In genomic region chr19:14516048-14516534, GRCh38 we compare ENCODE assay signal across 9 cellular contexts. TPM values are rescaled to one million over a fixed set of nuclear protein-coding genes. Genes with fewer than 3 reads are reported as not detected.
DNase-seq lines count a peak whose midpoint lies in the region; TF ChIP-seq lines count a peak whose summit lies in the region.
"Had no signal": no experiment of that assay in that cellular context is flagged by ENCODE, and none has a peak within 500 bp of the region (broad histone marks: within the 10 kb centered on the region; RNA-seq: fewer than 3 reads in every experiment).

No MANE protein-coding gene starts in this region.

- CTCF ChIA-PET in RWPE1 (lab: Yijun Ruan, JAX), result interaction anchor here (0.5 to 1.9 kb wide), 5 partner anchors 8 to 41 kb away, joined by 3 to 7 read pairs (median 3); no protein-coding TSS in a partner anchor

- H3K36me3 Mint-ChIP-seq in progenitor cell of endocrine pancreas (ENCODE audit: insufficient read depth), result peaks cover 20% of the 10 kb centered on the region

- peaks cover 10 to 22% of the 10 kb centered on the region in 2 donors for H3K36me3 ChIP-seq in esophagus (ENCODE audit: control insufficient read depth in 2 of 2, insufficient read depth in 2 of 2, low read length in 1 of 2)

- peak overlapping the region; percentile 91 for H3K4me3 Mint-ChIP-seq in progenitor cell of endocrine pancreas (ENCODE audit: low read depth)

- no peaks in the 10 kb centered on the region for H3K9me3 ChIP-seq in esophagus (ENCODE audit: control insufficient read depth in 2 of 2, insufficient read depth in 1 of 2, low read depth in 1 of 2, low read length in 1 of 2)

- no peaks in the 10 kb centered on the region for H3K27me3 Mint-ChIP-seq in progenitor cell of endocrine pancreas

- peaks cover 31% of the 10 kb centered on the region for H3K4me1 Mint-ChIP-seq in progenitor cell of endocrine pancreas (ENCODE audit: low read depth)

- H3K4me1 ChIP-seq in esophagus (ENCODE audit: control insufficient read depth in 2 of 2, insufficient read depth in 2 of 2, low read length in 1 of 2), result peaks cover 3 to 6% of the 10 kb centered on the region in 2 donors

- in situ Hi-C loops in G401 (cut with HindIII; ENCODE audit: low sequenced_read_pairs), result no loop called here

- H3K9me3 Mint-ChIP-seq in progenitor cell of endocrine pancreas (ENCODE audit: low read depth), result no peaks in the 10 kb centered on the region

- POLR2A ChIA-PET in RWPE1 (lab: Yijun Ruan, JAX; ENCODE audit: low non-redundant PET), result interaction anchor here (0.7 to 1.8 kb wide), 2 partner anchors 16 to 34 kb away, joined by 3 to 4 read pairs; no protein-coding TSS in a partner anchor

- TF ChIP-seq CTCF in RWPE1 (conservative IDR thresholded peaks at IDR 0.05; ENCODE audit: low read depth), result no peak; the same call in 1 of the 2 replicates
- TF ChIP-seq CTCF in progenitor cell of endocrine pancreas (IDR thresholded peaks at IDR 0.05; ENCODE audit: unreplicated experiment), result no peak

- H3K27ac Mint-ChIP-seq in progenitor cell of endocrine pancreas, result peak overlapping the region; percentile 38

- H3K4me3 ChIP-seq in esophagus (ENCODE audit: low read depth in 1 of 2, low read length in 2 of 2), result peak overlapping the region; percentile 94 to 95

- WGBS in esophagus, 2 donors, result 41 to 51% methylated on average over 15 of the region's 15 CpGs

- DNase-seq in G401 (ENCODE audit: low spot score) (peak; percentile 58), RWPE1 (ENCODE audit: low spot score) (no peak), progenitor cell of endocrine pancreas (ENCODE audit: low spot score, unreplicated experiment) (no peak), NOMO-1 treated with DMSO at 0.1 percent for 48 hours (lab: John Stamatoyannopoulos, UW; ENCODE audit: unreplicated experiment) (no peak), NCI-H2029 (lab: John Stamatoyannopoulos, UW) (no peak), GM19240 (ENCODE audit: insufficient read length, low spot score) (no peak), RPMI8226 (no peak)
- DNase-seq: T1000 had no signal

- H3K27me3 ChIP-seq in esophagus (ENCODE audit: control insufficient read depth in 1 of 2, insufficient read depth in 2 of 2, low read length in 2 of 2), result no peaks in the 10 kb centered on the region

- peak overlapping the region; percentile 100 for H3K27ac ChIP-seq in RWPE1
- H3K27ac ChIP-seq in esophagus (ENCODE audit: low read depth in 2 of 2, low read length in 1 of 2), result peak overlapping the region; percentile 72 to 98

RNA-seq across cellular contexts. Expression of gene DNAJB1, which starts 2.1 kb away (rescaled TPM):
- total RNA-seq in G401 (2014; rRNA removed; shearing (Covaris generic)), result 95.1 and 117 TPM in 2 replicates
- polyA plus RNA-seq in esophagus, result 100 to 1,000 TPM; 249 to 309 TPM
- total RNA-seq in progenitor cell of endocrine pancreas, result 94.7 and 97.0 TPM in 2 replicates

RNA-seq across cellular contexts. Expression of gene TECR, which starts 13.3 kb away (rescaled TPM):
- 166 and 226 TPM in 2 replicates for total RNA-seq in G401 (2014; rRNA removed; shearing (Covaris generic))
- polyA plus RNA-seq in esophagus, result 100 to 1,000 TPM; 362 to 444 TPM
- 170 and 186 TPM in 2 replicates for total RNA-seq in progenitor cell of endocrine pancreas

RNA-seq across cellular contexts. Expression of gene GIPC1, which starts 20.2 kb away (rescaled TPM):
- total RNA-seq in G401 (2014; rRNA removed; shearing (Covaris generic)), result 367 and 404 TPM in 2 replicates
- polyA plus RNA-seq in esophagus, result 100 to 1,000 TPM; 269 to 368 TPM
- 66.5 and 77.4 TPM in 2 replicates for total RNA-seq in progenitor cell of endocrine pancreas

RNA-seq across cellular contexts. Expression of gene PTGER1, which starts 40.9 kb away (rescaled TPM):
- total RNA-seq in G401 (2014; rRNA removed; shearing (Covaris generic)), result 1.5 TPM in 1 of 2 replicates, not detected in the other
- under 1 TPM; 0.32 to 0.47 TPM for polyA plus RNA-seq in esophagus
- 0.34 and 0.84 TPM in 2 replicates for total RNA-seq in progenitor cell of endocrine pancreas

RNA-seq across cellular contexts. Expression of gene NDUFB7, which starts 55.8 kb away (rescaled TPM):
- 287 and 394 TPM in 2 replicates for total RNA-seq in G401 (2014; rRNA removed; shearing (Covaris generic))
- 100 to 1,000 TPM; 471 to 517 TPM for polyA plus RNA-seq in esophagus
- total RNA-seq in progenitor cell of endocrine pancreas, result 117 and 120 TPM in 2 replicates
